ENCODE assay signal across 25 cellular contexts in the genomic region with DNA sequence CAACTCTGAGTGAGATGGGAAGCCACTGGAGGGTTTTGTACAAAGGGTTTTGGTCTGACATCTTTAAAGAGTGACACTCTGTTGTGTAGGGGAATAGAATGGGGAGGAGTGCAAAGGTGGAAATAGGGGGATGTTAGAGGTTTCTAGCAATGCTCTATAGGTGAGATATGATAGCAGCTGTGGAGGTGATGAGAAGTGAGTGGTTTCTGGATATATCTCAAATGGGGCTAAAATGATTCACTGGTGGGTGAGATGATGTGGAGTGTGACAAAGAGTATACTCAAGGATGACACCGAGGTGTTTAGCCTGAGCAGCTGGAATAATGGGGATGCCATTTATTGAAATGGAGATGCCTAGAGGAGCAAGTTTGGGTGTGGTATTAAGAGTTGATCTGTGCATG. TPM values are rescaled to one million over a fixed set of nuclear protein-coding genes. Genes with fewer than 3 reads are reported as not detected.
A peak's percentile ranks its signal among the peaks of the same experiment; 100 is the strongest.
DNase-seq lines count a peak whose midpoint lies in the region; ATAC-seq, FAIRE-seq and TF ChIP-seq lines count a peak whose summit lies in the region.
"Had no signal": no experiment of that assay in that cellular context is flagged by ENCODE, and none has a peak within 500 bp of the region (broad histone marks: within the 10 kb centered on the region; RNA-seq: fewer than 3 reads in every experiment).

No MANE protein-coding gene starts in this region.

- no peaks in the 10 kb centered on the region for H3K27me3 Mint-ChIP-seq in activated T-cell treated with anti-CD3 and anti-CD28 coated beads, Interleukin-2, amount 50 U/mL, for 24 hours
- no peaks in the 10 kb centered on the region for H3K27me3 Mint-ChIP-seq in activated B cell treated with CpG ODN at 0.5 μM for 24 hours

- H3K4me3 Mint-ChIP-seq in activated T-cell treated with anti-CD3 and anti-CD28 coated beads, Interleukin-2, amount 50 U/mL, for 24 hours = no peak overlapping the region
- H3K4me3 Mint-ChIP-seq in activated B cell treated with CpG ODN at 0.5 μM for 24 hours = no peak overlapping the region
- no peak overlapping the region for H3K4me3 Mint-ChIP-seq in stimulated activated effector memory CD8-positive, alpha-beta T cell treated with anti-CD3 and anti-CD28 coated beads, Interleukin-12 subunit alpha, Interleukin-12 subunit beta, amount 100 ng/mL, for 72 hours

- TF ChIP-seq POLR2A in ovary (IDR thresholded peaks at IDR 0.05) = no peak

- intact Hi-C loops in activated B cell treated with CpG ODN at 0.5 μM for 24 hours (cut with micrococcal nuclease) (loop anchor here (2.0 kb wide), 1 partner anchor 15 kb away; no protein-coding TSS in a partner anchor), ovary (cut with DNase I) (no loop called here)

- CTCF ChIA-PET in activated B cell treated with CpG ODN at 0.5 μM for 24 hours (lab: Charles Lee) = interaction anchor here (1.3 to 1.9 kb wide), 2 partner anchors 12 to 70 kb away, joined by 4 read pairs; no protein-coding TSS in a partner anchor

- no peaks in the 10 kb centered on the region for H3K4me1 ChIP-seq in ovary (ENCODE audit: insufficient read depth)
- H3K4me1 ChIP-seq: pancreas, SJCRH30 had no signal

- H3K27me3 ChIP-seq in ovary = no peaks in the 10 kb centered on the region
- H3K27me3 ChIP-seq: BLaER1, pancreas, SJCRH30, stomach had no signal

- no peak for TF ChIP-seq EP300 in ovary (IDR thresholded peaks at IDR 0.05)

- H3K4me1 Mint-ChIP-seq in activated T-cell treated with anti-CD3 and anti-CD28 coated beads, Interleukin-2, amount 50 U/mL, for 24 hours (ENCODE audit: low read depth) = peaks cover 57% of the 10 kb centered on the region
- H3K4me1 Mint-ChIP-seq in activated B cell treated with CpG ODN at 0.5 μM for 24 hours = peaks cover 78% of the 10 kb centered on the region
- H3K4me1 Mint-ChIP-seq in stimulated activated effector memory CD8-positive, alpha-beta T cell treated with anti-CD3 and anti-CD28 coated beads, Interleukin-12 subunit alpha, Interleukin-12 subunit beta, amount 100 ng/mL, for 72 hours = peaks cover 62% of the 10 kb centered on the region

- no peaks in the 10 kb centered on the region for H3K9me3 ChIP-seq in ovary
- H3K9me3 ChIP-seq: mucosa of descending colon, pancreas, stomach had no signal

- 97 to 98% (median 98%) methylated on average over 1 of the region's 1 CpG for WGBS in ovary, 3 donors

- H3K27ac ChIP-seq in ovary = no peak overlapping the region
- H3K27ac ChIP-seq: BLaER1, pancreas, SJCRH30, stomach had no signal

- peaks cover 2% of the 10 kb centered on the region for H3K9me3 Mint-ChIP-seq in activated T-cell treated with anti-CD3 and anti-CD28 coated beads, Interleukin-2, amount 50 U/mL, for 24 hours
- H3K9me3 Mint-ChIP-seq in activated B cell treated with CpG ODN at 0.5 μM for 24 hours = no peaks in the 10 kb centered on the region
- H3K9me3 Mint-ChIP-seq in stimulated activated effector memory CD8-positive, alpha-beta T cell treated with anti-CD3 and anti-CD28 coated beads, Interleukin-12 subunit alpha, Interleukin-12 subunit beta, amount 100 ng/mL, for 72 hours = no peaks in the 10 kb centered on the region

- POLR2A ChIA-PET in activated B cell treated with CpG ODN at 0.5 μM for 24 hours (lab: Charles Lee) = interaction anchor here (0.6 to 0.8 kb wide), 2 partner anchors 25 to 162 kb away, joined by 3 read pairs; no protein-coding TSS in a partner anchor

- ATAC-seq in activated B cell treated with CpG ODN at 0.5 μM for 24 hours (ENCODE audit: low read depth) (no peak), GM18520 (IDR thresholded peaks at IDR 0.05; ENCODE audit: unreplicated experiment) (no peak)
- peak; percentile 98 for ATAC-seq in stimulated activated effector memory CD8-positive, alpha-beta T cell treated with anti-CD3 and anti-CD28 coated beads, Interleukin-12 subunit alpha, Interleukin-12 subunit beta, amount 100 ng/mL, for 72 hours
- ATAC-seq: left cardiac atrium, mucosa of descending colon, pancreas had no signal

- no peaks in the 10 kb centered on the region for H3K36me3 ChIP-seq in ovary
- H3K36me3 ChIP-seq: pancreas, SJCRH30, stomach had no signal

- H3K36me3 Mint-ChIP-seq in activated T-cell treated with anti-CD3 and anti-CD28 coated beads, Interleukin-2, amount 50 U/mL, for 24 hours (ENCODE audit: low read depth) = peaks cover 54% of the 10 kb centered on the region
- peaks cover 52% of the 10 kb centered on the region for H3K36me3 Mint-ChIP-seq in activated B cell treated with CpG ODN at 0.5 μM for 24 hours (ENCODE audit: low read depth)
- H3K36me3 Mint-ChIP-seq in stimulated activated effector memory CD8-positive, alpha-beta T cell treated with anti-CD3 and anti-CD28 coated beads, Interleukin-12 subunit alpha, Interleukin-12 subunit beta, amount 100 ng/mL, for 72 hours = peaks cover 21% of the 10 kb centered on the region

- peak overlapping the region; percentile 90 for H3K27ac Mint-ChIP-seq in activated T-cell treated with anti-CD3 and anti-CD28 coated beads, Interleukin-2, amount 50 U/mL, for 24 hours
- H3K27ac Mint-ChIP-seq in activated B cell treated with CpG ODN at 0.5 μM for 24 hours = peak overlapping the region; percentile 9
- peak overlapping the region; percentile 44 for H3K27ac Mint-ChIP-seq in stimulated activated effector memory CD8-positive, alpha-beta T cell treated with anti-CD3 and anti-CD28 coated beads, Interleukin-12 subunit alpha, Interleukin-12 subunit beta, amount 100 ng/mL, for 72 hours

- H3K4me3 ChIP-seq in ovary = no peak overlapping the region
- H3K4me3 ChIP-seq: BLaER1, mucosa of descending colon, pancreas, SJCRH30, stomach had no signal

- no peak for TF ChIP-seq CTCF in activated B cell treated with CpG ODN at 0.5 μM for 24 hours (IDR thresholded peaks at IDR 0.05)
- TF ChIP-seq CTCF in ovary (IDR thresholded peaks at IDR 0.05) = no peak

- peak; percentile 15 for FAIRE-seq in GM18507 (lab: Jason Lieb, UNC)
- FAIRE-seq: GM12892, pancreas had no signal

- no peak for DNase-seq in activated T-cell treated with anti-CD3 and anti-CD28 coated beads, Interleukin-2, amount 50 U/mL, for 24 hours
- no peak for DNase-seq in activated T-cell treated with anti-CD3 and anti-CD28 coated beads, Interleukin-2, amount 50 U/mL, for 1 hour
- DNase-seq in GM18507 (ENCODE audit: extremely low spot score, insufficient read length, low read depth) (no peak), activated B cell treated with CpG ODN at 0.5 μM for 24 hours (no peak), ovary (no peak)
- DNase-seq in stimulated activated effector memory CD8-positive, alpha-beta T cell treated with anti-CD3 and anti-CD28 coated beads, Interleukin-12 subunit alpha, Interleukin-12 subunit beta, amount 100 ng/mL, for 72 hours (ENCODE audit: low spot score in 2 of 2) = peak in 1 of 2 donors; percentile 68
- DNase-seq: caudate nucleus, erythroblast, hypothalamus, KBM-7, left cardiac atrium, mucosa of descending colon, NCI-H1092 treated with DMSO at 0.1 percent for 48 hours, NCI-H187, NCI-H2171 treated with DMSO at 0.1 percent for 48 hours, NCI-H510A treated with DMSO at 0.1 percent for 48 hours, pancreas, RPMI8226, SJCRH30, stomach, SW 1271, T-helper 9 cell had no signal

RNA-seq across cellular contexts. Expression of a gene that starts 13.4 kb away (rescaled TPM):
- total RNA-seq in activated B cell treated with CpG ODN at 0.5 μM for 24 hours = 114 and 134 TPM in 2 replicates
- 10 to 100 TPM in 6 of 7 donors, 1 to 10 TPM in 1; 8.7 to 60.5 (median 18.9) TPM for total RNA-seq in ovary
- polyA plus RNA-seq in ovary = 10 to 100 TPM in 1 of 2 donors, 1 to 10 TPM in 1; 7.3 to 61.7 TPM

Comparison
In these comparisons a context has a peak if more than half of its experiments do, and no peak if none do; other contexts are left out.
1. H3K27ac Mint-ChIP-seq: peak in every context shown above with its lines; median percentile 90 in activated T-cell treated with anti-CD3 and anti-CD28 coated beads, Interleukin-2, amount 50 U/mL, for 24 hours; 44 in stimulated activated effector memory CD8-positive, alpha-beta T cell treated with anti-CD3 and anti-CD28 coated beads, Interleukin-12 subunit alpha, Interleukin-12 subunit beta, amount 100 ng/mL, for 72 hours; 9 in activated B cell treated with CpG ODN at 0.5 μM for 24 hours.